In genomic region chr1:5273280-5274003, GRCh38 we compare ENCODE assay signal across 1 cellular context.
TF ChIP-seq lines count a peak whose summit lies in the region.

No MANE protein-coding gene starts in this region.

TF ChIP-seq in GM23338, 12 proteins besides CTCF, POLR2A, EP300 and RAD21 (continued from another document):
- TF ChIP-seq REST (IDR thresholded peaks at IDR 0.05; ENCODE audit: unreplicated experiment) (no peak), ZNF114 (CRISPR knock-in tag; IDR thresholded peaks at IDR 0.05) (no peak), STAT1 (IDR thresholded peaks at IDR 0.05; ENCODE audit: unreplicated experiment) (no peak), EZH2 (IDR thresholded peaks at IDR 0.05; ENCODE audit: low read depth, unreplicated experiment) (no peak), CREB1 (CRISPR knock-in tag; IDR thresholded peaks at IDR 0.05; ENCODE audit: low read depth) (no peak)
- TF ChIP-seq, protein P1, sequence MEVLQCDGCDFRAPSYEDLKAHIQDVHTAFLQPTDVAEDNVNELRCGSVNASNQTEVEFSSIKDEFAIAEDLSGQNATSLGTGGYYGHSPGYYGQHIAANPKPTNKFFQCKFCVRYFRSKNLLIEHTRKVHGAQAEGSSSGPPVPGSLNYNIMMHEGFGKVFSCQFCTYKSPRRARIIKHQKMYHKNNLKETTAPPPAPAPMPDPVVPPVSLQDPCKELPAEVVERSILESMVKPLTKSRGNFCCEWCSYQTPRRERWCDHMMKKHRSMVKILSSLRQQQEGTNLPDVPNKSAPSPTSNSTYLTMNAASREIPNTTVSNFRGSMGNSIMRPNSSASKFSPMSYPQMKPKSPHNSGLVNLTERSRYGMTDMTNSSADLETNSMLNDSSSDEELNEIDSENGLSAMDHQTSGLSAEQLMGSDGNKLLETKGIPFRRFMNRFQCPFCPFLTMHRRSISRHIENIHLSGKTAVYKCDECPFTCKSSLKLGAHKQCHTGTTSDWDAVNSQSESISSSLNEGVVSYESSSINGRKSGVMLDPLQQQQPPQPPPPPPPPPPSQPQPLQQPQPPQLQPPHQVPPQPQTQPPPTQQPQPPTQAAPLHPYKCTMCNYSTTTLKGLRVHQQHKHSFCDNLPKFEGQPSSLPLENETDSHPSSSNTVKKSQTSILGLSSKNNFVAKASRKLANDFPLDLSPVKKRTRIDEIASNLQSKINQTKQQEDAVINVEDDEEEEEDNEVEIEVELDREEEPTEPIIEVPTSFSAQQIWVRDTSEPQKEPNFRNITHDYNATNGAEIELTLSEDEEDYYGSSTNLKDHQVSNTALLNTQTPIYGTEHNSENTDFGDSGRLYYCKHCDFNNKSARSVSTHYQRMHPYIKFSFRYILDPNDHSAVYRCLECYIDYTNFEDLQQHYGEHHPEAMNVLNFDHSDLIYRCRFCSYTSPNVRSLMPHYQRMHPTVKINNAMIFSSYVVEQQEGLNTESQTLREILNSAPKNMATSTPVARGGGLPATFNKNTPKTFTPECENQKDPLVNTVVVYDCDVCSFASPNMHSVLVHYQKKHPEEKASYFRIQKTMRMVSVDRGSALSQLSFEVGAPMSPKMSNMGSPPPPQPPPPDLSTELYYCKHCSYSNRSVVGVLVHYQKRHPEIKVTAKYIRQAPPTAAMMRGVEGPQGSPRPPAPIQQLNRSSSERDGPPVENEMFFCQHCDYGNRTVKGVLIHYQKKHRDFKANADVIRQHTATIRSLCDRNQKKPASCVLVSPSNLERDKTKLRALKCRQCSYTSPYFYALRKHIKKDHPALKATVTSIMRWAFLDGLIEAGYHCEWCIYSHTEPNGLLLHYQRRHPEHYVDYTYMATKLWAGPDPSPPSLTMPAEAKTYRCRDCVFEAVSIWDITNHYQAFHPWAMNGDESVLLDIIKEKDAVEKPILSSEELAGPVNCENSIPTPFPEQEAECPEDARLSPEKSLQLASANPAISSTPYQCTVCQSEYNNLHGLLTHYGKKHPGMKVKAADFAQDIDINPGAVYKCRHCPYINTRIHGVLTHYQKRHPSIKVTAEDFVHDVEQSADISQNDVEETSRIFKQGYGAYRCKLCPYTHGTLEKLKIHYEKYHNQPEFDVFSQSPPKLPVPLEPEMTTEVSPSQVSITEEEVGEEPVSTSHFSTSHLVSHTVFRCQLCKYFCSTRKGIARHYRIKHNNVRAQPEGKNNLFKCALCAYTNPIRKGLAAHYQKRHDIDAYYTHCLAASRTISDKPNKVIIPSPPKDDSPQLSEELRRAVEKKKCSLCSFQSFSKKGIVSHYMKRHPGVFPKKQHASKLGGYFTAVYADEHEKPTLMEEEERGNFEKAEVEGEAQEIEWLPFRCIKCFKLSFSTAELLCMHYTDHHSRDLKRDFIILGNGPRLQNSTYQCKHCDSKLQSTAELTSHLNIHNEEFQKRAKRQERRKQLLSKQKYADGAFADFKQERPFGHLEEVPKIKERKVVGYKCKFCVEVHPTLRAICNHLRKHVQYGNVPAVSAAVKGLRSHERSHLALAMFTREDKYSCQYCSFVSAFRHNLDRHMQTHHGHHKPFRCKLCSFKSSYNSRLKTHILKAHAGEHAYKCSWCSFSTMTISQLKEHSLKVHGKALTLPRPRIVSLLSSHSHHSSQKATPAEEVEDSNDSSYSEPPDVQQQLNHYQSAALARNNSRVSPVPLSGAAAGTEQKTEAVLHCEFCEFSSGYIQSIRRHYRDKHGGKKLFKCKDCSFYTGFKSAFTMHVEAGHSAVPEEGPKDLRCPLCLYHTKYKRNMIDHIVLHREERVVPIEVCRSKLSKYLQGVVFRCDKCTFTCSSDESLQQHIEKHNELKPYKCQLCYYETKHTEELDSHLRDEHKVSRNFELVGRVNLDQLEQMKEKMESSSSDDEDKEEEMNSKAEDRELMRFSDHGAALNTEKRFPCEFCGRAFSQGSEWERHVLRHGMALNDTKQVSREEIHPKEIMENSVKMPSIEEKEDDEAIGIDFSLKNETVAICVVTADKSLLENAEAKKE (CRISPR knock-in tag; IDR thresholded peaks at IDR 0.05) = no peak
